ENCODE assay signal across 1 cellular context in the genomic region with DNA sequence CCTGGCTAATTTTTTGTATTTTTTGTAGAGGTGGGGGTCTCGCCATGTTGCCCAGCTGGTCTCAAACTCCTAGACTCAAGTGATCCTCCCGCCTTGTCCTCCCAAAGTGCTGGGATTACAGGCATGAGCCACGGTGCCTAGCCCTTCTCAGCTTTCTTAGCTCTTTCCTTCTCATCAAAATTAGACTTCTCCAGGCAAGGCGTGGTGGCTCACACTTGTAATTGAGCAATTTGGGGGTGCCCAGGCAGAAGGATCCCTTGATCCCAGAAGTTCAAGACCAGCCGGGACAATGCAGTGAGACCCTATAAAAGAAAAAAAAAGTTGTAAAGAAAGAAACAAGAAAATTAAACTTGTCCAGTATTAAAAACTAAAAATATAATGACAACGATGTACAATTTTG.
A peak's percentile ranks its signal among the peaks of the same experiment; 100 is the strongest.
TF ChIP-seq lines count a peak whose summit lies in the region.

No MANE protein-coding gene starts in this region.

TF ChIP-seq in K562, 482 proteins besides CTCF, POLR2A, EP300 and RAD21:
- TF ChIP-seq NR2C1 (IDR thresholded peaks at IDR 0.05) (no peak), NR2C1 (tag; IDR thresholded peaks at IDR 0.05) (no peak), ZNF121 (CRISPR knock-in tag; conservative IDR thresholded peaks at IDR 0.05) (peak; percentile 81), RBM34 (IDR thresholded peaks at IDR 0.05; ENCODE audit: borderline replicate concordance, insufficient read depth, low read length) (no peak), HLTF (IDR thresholded peaks at IDR 0.05) (no peak), HDGF (IDR thresholded peaks at IDR 0.05) (no peak), SIN3B (IDR thresholded peaks at IDR 0.05; ENCODE audit: low read depth) (no peak), ZNF143 (CRISPR knock-in tag; IDR thresholded peaks at IDR 0.05) (no peak), EP400 (IDR thresholded peaks at IDR 0.05) (no peak), ZNF584 (CRISPR knock-in tag; IDR thresholded peaks at IDR 0.05; ENCODE audit: low read depth) (no peak), ZNF830 (CRISPR knock-in tag; IDR thresholded peaks at IDR 0.05) (no peak), RBM25 (IDR thresholded peaks at IDR 0.05; ENCODE audit: low read depth, low read length, severe bottlenecking) (peak; percentile 59), KDM2B (CRISPR knock-in tag; IDR thresholded peaks at IDR 0.05) (no peak), ETS2 (tag; IDR thresholded peaks at IDR 0.05; ENCODE audit: borderline replicate concordance, poor library complexity, severe bottlenecking) (no peak), BCOR (IDR thresholded peaks at IDR 0.05) (peak; percentile 36; the same call in 1 of the 2 replicates)
- TF ChIP-seq, protein P1, sequence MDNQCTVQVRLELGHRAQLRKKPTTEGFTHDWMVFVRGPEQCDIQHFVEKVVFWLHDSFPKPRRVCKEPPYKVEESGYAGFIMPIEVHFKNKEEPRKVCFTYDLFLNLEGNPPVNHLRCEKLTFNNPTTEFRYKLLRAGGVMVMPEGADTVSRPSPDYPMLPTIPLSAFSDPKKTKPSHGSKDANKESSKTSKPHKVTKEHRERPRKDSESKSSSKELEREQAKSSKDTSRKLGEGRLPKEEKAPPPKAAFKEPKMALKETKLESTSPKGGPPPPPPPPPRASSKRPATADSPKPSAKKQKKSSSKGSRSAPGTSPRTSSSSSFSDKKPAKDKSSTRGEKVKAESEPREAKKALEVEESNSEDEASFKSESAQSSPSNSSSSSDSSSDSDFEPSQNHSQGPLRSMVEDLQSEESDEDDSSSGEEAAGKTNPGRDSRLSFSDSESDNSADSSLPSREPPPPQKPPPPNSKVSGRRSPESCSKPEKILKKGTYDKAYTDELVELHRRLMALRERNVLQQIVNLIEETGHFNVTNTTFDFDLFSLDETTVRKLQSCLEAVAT (IDR thresholded peaks at IDR 0.05) = no peak
- TF ChIP-seq, protein P2, sequence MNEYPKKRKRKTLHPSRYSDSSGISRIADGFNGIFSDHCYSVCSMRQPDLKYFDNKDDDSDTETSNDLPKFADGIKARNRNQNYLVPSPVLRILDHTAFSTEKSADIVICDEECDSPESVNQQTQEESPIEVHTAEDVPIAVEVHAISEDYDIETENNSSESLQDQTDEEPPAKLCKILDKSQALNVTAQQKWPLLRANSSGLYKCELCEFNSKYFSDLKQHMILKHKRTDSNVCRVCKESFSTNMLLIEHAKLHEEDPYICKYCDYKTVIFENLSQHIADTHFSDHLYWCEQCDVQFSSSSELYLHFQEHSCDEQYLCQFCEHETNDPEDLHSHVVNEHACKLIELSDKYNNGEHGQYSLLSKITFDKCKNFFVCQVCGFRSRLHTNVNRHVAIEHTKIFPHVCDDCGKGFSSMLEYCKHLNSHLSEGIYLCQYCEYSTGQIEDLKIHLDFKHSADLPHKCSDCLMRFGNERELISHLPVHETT (CRISPR knock-in tag; conservative IDR thresholded peaks at IDR 0.05 in 1 of 2, IDR thresholded peaks at IDR 0.05 in 1 of 2) = no peak
